Comparison of ENCODE assay signal across 1 cellular context in the genomic region with DNA sequence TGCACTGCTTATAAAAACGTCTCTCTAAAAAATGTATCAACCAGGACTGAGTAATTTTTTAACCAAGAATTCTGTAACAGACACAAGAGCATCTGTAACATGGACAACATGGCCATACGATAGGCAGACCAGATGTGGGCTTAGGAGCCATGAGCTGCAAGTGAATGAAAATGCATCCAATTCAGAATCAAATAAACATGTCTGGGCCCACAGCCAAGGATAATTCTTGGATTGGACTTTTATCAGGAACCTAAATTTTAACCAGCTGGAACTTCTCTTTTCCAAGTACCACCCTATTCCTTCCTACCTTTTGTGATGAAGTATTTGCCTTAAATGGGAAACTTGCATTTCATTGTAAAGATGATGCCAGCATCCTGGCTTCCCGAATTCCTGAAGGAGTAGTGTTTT.
TF ChIP-seq lines count a peak whose summit lies in the region.

No MANE protein-coding gene starts in this region.

TF ChIP-seq in HEK293, 187 proteins besides CTCF, POLR2A, EP300 and RAD21 (continued from another document):
- TF ChIP-seq IKZF3 (tag by site-specific recombination; IDR thresholded peaks at IDR 0.05) (0 out of 2 replicates have a peak, but pooled peaks have one; percentile 29), ZFP69B (tag by site-specific recombination; IDR thresholded peaks at IDR 0.05) (peak; percentile 55), ZNF239 (tag by site-specific recombination; IDR thresholded peaks at IDR 0.05) (no peak)
- TF ChIP-seq, protein P1, sequence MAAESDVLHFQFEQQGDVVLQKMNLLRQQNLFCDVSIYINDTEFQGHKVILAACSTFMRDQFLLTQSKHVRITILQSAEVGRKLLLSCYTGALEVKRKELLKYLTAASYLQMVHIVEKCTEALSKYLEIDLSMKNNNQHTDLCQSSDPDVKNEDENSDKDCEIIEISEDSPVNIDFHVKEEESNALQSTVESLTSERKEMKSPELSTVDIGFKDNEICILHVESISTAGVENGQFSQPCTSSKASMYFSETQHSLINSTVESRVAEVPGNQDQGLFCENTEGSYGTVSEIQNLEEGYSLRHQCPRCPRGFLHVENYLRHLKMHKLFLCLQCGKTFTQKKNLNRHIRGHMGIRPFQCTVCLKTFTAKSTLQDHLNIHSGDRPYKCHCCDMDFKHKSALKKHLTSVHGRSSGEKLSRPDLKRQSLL (tag by site-specific recombination; IDR thresholded peaks at IDR 0.05) = no peak
